Comparison of ENCODE assay signal across 8 cellular contexts in the genomic region with DNA sequence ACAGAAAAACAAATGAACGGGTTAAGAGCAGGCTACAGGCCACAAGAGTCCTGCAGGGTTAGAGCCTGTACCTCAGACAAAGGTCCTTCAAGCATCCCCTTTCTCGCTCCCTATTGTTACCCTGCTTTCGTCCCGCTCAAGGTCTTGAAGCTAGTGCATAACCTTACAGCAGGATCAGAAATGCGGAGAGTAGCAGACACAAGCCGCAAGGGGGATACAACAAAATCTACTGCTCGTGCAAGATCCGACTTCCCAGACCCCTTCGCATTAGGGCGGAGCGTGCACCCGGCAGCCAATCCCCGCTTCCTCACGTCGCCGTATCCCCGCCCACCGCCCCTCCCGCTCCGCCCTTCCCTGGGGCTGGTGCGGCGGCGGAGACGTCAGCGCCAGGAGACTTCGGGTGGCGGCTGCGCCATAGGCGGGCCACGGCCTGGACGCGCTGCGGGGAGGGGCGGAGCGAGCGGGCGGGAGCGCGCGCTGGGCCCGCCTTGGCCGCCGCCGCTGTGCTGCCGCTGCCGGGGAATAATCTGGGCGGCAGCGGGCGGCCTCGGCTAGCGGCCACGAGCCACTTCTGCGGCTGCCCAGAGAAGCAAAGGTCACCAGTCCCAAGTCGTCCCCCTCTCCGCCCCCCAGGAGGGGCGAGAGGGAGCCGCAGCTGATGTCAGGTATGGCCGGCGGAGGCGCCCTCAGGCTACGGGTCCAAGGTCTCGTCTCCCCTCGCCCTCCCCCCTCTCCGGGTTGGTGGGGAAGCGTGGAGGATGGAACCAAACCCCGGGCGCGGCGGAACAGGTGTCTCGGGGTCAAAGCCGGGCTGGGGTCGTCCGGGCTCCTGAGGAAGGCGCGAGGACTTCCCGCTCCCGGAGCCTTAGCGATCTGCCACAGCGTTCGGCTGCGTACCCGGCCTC. TPM values are rescaled to one million over a fixed set of nuclear protein-coding genes. Genes with fewer than 3 reads are reported as not detected.
DNase-seq lines count a peak whose midpoint lies in the region; ATAC-seq and TF ChIP-seq lines count a peak whose summit lies in the region.

Gene C1GALT1, plus strand, starts transcription at position 389 of the 905 bp plus-strand sequence. CDS start 51,776 bp downstream, outside the sequence.

- intact Hi-C loops in head of caudate nucleus (cut with DNase I) = loop anchor here (5.0 to 10.0 kb wide), 3 partner anchors 45 to 382 kb away; partner anchors contain the start of gene MIOS

- peak within 1 kb of the TSS; percentile 95 for H3K4me3 ChIP-seq in GM12865 (ENCODE audit: low read depth, low read length)
- peak within 1 kb of the TSS; percentile 93 for H3K4me3 ChIP-seq in thymus (ENCODE audit: low read length)

- peaks cover 11% of the 10 kb centered on the region for H3K36me3 Mint-ChIP-seq in activated naive CD8-positive, alpha-beta T cell treated with anti-CD3 and anti-CD28 coated beads for 36 hours
- H3K36me3 Mint-ChIP-seq in osteocyte (ENCODE audit: unreplicated experiment) = peaks cover 2% of the 10 kb centered on the region

- H3K27me3 Mint-ChIP-seq in activated naive CD8-positive, alpha-beta T cell treated with anti-CD3 and anti-CD28 coated beads for 36 hours = no peaks in the 10 kb centered on the region
- no peaks in the 10 kb centered on the region for H3K27me3 Mint-ChIP-seq in osteocyte (ENCODE audit: unreplicated experiment)

- under 1% methylated on average over 82 of the region's 82 CpGs for WGBS in thymus

- DNase-seq in GM12865 (ENCODE audit: low read depth) = peak; percentile 99
- peak; percentile 98 for DNase-seq in NCI-H1105 (lab: John Stamatoyannopoulos, UW)
- peak; percentile 94 for DNase-seq in SKM-1 treated with dmso at 0.1 percent for 144 hours (lab: John Stamatoyannopoulos, UW; ENCODE audit: unreplicated experiment)
- DNase-seq in activated naive CD8-positive, alpha-beta T cell treated with anti-CD3 and anti-CD28 coated beads for 36 hours = peak; percentile 97
- peak; percentile 93 to 99 (median 98) for DNase-seq in head of caudate nucleus
- DNase-seq in osteocyte (ENCODE audit: extremely low spot score, unreplicated experiment) = peak; percentile 99

- H3K9me3 Mint-ChIP-seq in activated naive CD8-positive, alpha-beta T cell treated with anti-CD3 and anti-CD28 coated beads for 36 hours = no peaks in the 10 kb centered on the region
- no peaks in the 10 kb centered on the region for H3K9me3 Mint-ChIP-seq in osteocyte (ENCODE audit: unreplicated experiment)

- H3K9me3 ChIP-seq in thymus (ENCODE audit: control insufficient read depth) = no peaks in the 10 kb centered on the region

- no peaks in the 10 kb centered on the region for H3K27me3 ChIP-seq in thymus (ENCODE audit: control insufficient read depth, insufficient read depth)

- H3K36me3 ChIP-seq in thymus (ENCODE audit: control insufficient read depth, insufficient read depth) = no peaks in the 10 kb centered on the region

- peaks cover 9% of the 10 kb centered on the region for H3K4me1 Mint-ChIP-seq in activated naive CD8-positive, alpha-beta T cell treated with anti-CD3 and anti-CD28 coated beads for 36 hours
- peaks cover 32% of the 10 kb centered on the region for H3K4me1 Mint-ChIP-seq in osteocyte (ENCODE audit: unreplicated experiment)

- H3K27ac ChIP-seq in thymus (ENCODE audit: low read depth) = peak within 1 kb of the TSS; percentile 99

- peak within 1 kb of the TSS; percentile 97 for H3K27ac Mint-ChIP-seq in activated naive CD8-positive, alpha-beta T cell treated with anti-CD3 and anti-CD28 coated beads for 36 hours
- H3K27ac Mint-ChIP-seq in osteocyte (ENCODE audit: unreplicated experiment) = peak within 1 kb of the TSS; percentile 90

- H3K4me1 ChIP-seq in thymus (ENCODE audit: control insufficient read depth, insufficient read depth, low read length) = peaks cover 11% of the 10 kb centered on the region

- TF ChIP-seq CTCF in GM12865 (IDR thresholded peaks at IDR 0.05; ENCODE audit: insufficient read depth, low read depth, low read length, missing control alignments) (peak; percentile 40), osteocyte (IDR thresholded peaks at IDR 0.05) (peak; percentile 61)

- ATAC-seq in HG02642 (IDR thresholded peaks at IDR 0.05; ENCODE audit: poor library complexity, unreplicated experiment) = peak; percentile 90

- peak within 1 kb of the TSS; percentile 88 for H3K4me3 Mint-ChIP-seq in activated naive CD8-positive, alpha-beta T cell treated with anti-CD3 and anti-CD28 coated beads for 36 hours
- peak within 1 kb of the TSS; percentile 82 for H3K4me3 Mint-ChIP-seq in osteocyte (ENCODE audit: unreplicated experiment)

RNA-seq across cellular contexts. Expression of gene C1GALT1, which starts in this region (rescaled TPM):
- total RNA-seq in activated naive CD8-positive, alpha-beta T cell treated with anti-CD3 and anti-CD28 coated beads for 36 hours = 10 to 100 TPM; 40.9 to 41.9 TPM
- 26.2 and 30.9 TPM in 2 replicates for total RNA-seq in osteocyte
- polyA plus RNA-seq in thymus = 12.7 TPM

Comparison
In these comparisons a context has a peak if more than half of its experiments do, and no peak if none do; other contexts are left out.
1. Peak in every context shown above with its lines: DNase-seq, ATAC-seq, H3K4me3 ChIP-seq and H3K27ac ChIP-seq.